10 cellular contexts compared by ENCODE assay signal in the genomic region with DNA sequence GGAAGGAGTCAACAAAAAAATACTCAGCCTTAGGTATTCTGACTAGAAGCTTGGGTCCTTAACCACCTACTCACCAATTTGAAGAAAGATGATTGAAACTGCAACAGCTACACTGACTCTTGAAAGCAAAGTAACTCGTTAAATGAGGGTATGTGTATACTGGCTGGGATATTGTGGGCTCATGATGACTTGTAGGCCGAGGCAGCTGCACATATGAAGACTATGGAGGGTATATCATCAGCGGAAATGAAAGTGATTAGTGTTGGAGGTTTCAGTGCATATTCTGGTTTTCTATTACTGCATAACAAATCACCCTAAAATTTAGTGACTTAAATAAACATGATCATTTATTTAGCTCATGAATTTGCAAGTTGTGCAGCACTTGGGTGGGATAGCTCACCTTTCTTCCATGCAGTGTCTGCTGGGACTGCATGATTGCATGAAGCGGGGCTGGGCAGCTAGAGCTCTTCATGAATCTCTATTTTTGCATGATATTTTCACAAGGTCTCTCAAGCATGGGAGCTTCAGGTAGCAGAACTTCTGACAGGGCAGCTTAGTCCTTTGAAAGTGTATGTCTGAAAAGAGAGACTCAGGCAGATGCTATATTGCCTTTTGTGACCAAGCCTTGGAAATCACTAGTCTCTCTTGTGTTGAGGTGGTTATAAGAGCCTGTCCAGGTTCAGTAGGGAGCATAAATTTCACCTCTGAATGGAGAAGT.
DNase-seq lines count a peak whose midpoint lies in the region; ATAC-seq and TF ChIP-seq lines count a peak whose summit lies in the region.
"Had no signal": no experiment of that assay in that cellular context is flagged by ENCODE, and none has a peak within 500 bp of the region (broad histone marks: within the 10 kb centered on the region; RNA-seq: fewer than 3 reads in every experiment).

No MANE protein-coding gene starts in this region.

- no peaks in the 10 kb centered on the region for H3K36me3 Mint-ChIP-seq in effector memory CD8-positive, alpha-beta T cell (ENCODE audit: insufficient read depth)

- H3K9me3 Mint-ChIP-seq in effector memory CD8-positive, alpha-beta T cell, result no peaks in the 10 kb centered on the region

- no peak for TF ChIP-seq CTCF in WERI-Rb-1 (IDR thresholded peaks at IDR 0.05; ENCODE audit: low read depth, low read length)

- H3K4me1 Mint-ChIP-seq in effector memory CD8-positive, alpha-beta T cell (ENCODE audit: low read depth in 2 of 2), result peaks cover 7 to 8% of the 10 kb centered on the region in 2 donors

- H3K27ac ChIP-seq in WERI-Rb-1, result no peak overlapping the region

- no peaks in the 10 kb centered on the region for H3K36me3 ChIP-seq in WERI-Rb-1

- H3K27me3 Mint-ChIP-seq in effector memory CD8-positive, alpha-beta T cell, result peaks cover 0 to 12% of the 10 kb centered on the region in 2 donors

- H3K9me3 ChIP-seq in WERI-Rb-1 (ENCODE audit: severe bottlenecking), result no peaks in the 10 kb centered on the region

- no peak for DNase-seq in effector memory CD8-positive, alpha-beta T cell
- DNase-seq in hypothalamus (lab: John Stamatoyannopoulos, UW) (no peak), WERI-Rb-1 (no peak), NCI-H82 (lab: John Stamatoyannopoulos, UW) (no peak)
- DNase-seq in stimulated activated naive CD4-positive, alpha-beta T cell treated with Interleukin-2 at 50 U/mL for 16 hours (lab: John Stamatoyannopoulos, UW), result no peak
- DNase-seq: activated CD8-positive, alpha-beta memory T cell treated with anti-CD3 and anti-CD28 coated beads, Interleukin-2, amount 50 U/mL, for 48 hours; mammary epithelial cell had no signal

- H3K27me3 ChIP-seq in WERI-Rb-1 (ENCODE audit: insufficient read depth, low read depth, severe bottlenecking), result no peaks in the 10 kb centered on the region

- H3K4me3 Mint-ChIP-seq in effector memory CD8-positive, alpha-beta T cell, result no peak overlapping the region

- no peak overlapping the region for H3K4me3 ChIP-seq in WERI-Rb-1 (ENCODE audit: low read depth, low read length)

- ATAC-seq in GM18858 (IDR thresholded peaks at IDR 0.05; ENCODE audit: unreplicated experiment) (peak; percentile 99), GM21515 (IDR thresholded peaks at IDR 0.05; ENCODE audit: unreplicated experiment) (peak; percentile 98), HG03280 (IDR thresholded peaks at IDR 0.05; ENCODE audit: unreplicated experiment) (peak; percentile 96)
- peak; percentile 37 for ATAC-seq in effector memory CD8-positive, alpha-beta T cell (replicated peaks)

- H3K27ac Mint-ChIP-seq in effector memory CD8-positive, alpha-beta T cell, result peak overlapping the region in 1 of 2 donors; percentile 2

Comparison
In these comparisons a context has a peak if more than half of its experiments do, and no peak if none do; other contexts are left out.
1. ATAC-seq: peak in every context shown above with its lines; median percentile 99 in GM18858; 98 in GM21515; 96 in HG03280; 37 in effector memory CD8-positive, alpha-beta T cell.